2 cellular contexts compared by ENCODE assay signal in the genomic region with DNA sequence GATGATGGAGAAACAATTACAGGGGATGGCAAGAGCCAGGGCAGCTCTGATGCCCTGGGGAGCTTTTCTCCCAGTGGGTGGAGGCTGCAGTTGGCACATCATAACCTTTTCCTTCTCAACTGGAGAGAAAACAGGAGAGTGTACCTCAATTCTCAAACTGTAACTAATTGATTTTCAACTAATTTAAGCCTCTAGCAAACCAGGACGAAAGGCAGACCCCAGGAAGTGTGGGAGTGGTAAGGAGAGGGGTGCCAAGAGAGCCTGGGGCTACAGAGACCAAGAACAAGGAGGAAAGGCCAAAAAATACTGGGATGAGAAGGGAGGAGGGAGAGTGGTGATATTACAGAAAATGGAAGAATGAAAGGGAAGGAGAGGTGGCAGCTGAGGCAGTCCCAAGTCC.
TF ChIP-seq lines count a peak whose summit lies in the region.

No MANE protein-coding gene starts in this region.

TF ChIP-seq in HEK293, 187 proteins besides CTCF, POLR2A, EP300 and RAD21:
- TF ChIP-seq SP7 (tag by site-specific recombination; IDR thresholded peaks at IDR 0.05), result no peak
- TF ChIP-seq ZNF335 (tag by site-specific recombination; conservative IDR thresholded peaks at IDR 0.05), result 0 out of 2 replicates have a peak, but pooled peaks have one; percentile 9
- TF ChIP-seq, protein P1, sequence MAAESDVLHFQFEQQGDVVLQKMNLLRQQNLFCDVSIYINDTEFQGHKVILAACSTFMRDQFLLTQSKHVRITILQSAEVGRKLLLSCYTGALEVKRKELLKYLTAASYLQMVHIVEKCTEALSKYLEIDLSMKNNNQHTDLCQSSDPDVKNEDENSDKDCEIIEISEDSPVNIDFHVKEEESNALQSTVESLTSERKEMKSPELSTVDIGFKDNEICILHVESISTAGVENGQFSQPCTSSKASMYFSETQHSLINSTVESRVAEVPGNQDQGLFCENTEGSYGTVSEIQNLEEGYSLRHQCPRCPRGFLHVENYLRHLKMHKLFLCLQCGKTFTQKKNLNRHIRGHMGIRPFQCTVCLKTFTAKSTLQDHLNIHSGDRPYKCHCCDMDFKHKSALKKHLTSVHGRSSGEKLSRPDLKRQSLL (tag by site-specific recombination; IDR thresholded peaks at IDR 0.05), result 0 out of 2 replicates have a peak, but pooled peaks have one; percentile 22

TF ChIP-seq in H1, 55 proteins besides CTCF, POLR2A, EP300 and RAD21:
- no peak for TF ChIP-seq CTBP2 (IDR thresholded peaks at IDR 0.05; ENCODE audit: borderline replicate concordance, insufficient read depth, insufficient read length, low read length)
- no peak for TF ChIP-seq EZH2 (IDR thresholded peaks at IDR 0.05; ENCODE audit: low read depth, low read length, severe bottlenecking)
- TF ChIP-seq NANOG (IDR thresholded peaks at IDR 0.05; ENCODE audit: insufficient read depth, low read depth, low read length, poor library complexity, severe bottlenecking), result no peak
- TF ChIP-seq ZNF274 (IDR thresholded peaks at IDR 0.05; ENCODE audit: borderline replicate concordance, extremely low read depth, low read length), result no peak
- TF ChIP-seq CBX8 (IDR thresholded peaks at IDR 0.05; ENCODE audit: borderline replicate concordance, low read depth, low read length), result no peak
